In the genomic region with DNA sequence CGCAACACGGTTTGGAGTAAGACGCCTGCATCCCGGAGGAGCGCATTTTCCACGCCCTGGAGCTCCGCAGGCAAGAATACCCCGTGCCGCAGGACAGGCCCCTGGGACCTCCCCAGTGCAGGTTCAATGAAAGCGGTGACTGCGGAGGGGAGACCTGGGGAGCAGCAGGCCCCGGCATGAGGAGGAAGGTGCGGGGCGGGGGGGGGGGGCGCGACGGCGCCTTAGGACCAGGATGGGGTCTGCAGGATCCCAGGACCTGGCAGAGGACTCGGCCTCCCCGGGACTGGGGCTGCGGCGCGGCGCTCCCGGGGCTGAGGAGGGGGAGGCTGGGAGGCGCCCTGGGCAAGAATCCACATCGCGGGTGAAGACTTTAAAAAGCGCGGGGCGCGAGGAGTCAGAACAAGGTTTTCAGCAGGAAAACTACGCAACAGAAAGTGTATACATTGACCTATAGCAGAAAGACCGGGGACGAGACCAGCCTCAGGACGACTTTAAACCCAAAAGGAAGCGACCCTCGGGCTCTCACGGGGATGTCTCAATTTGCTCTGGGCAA, we compare ENCODE assay signal across 8 cellular contexts. TPM values are rescaled to one million over a fixed set of nuclear protein-coding genes. Genes with fewer than 3 reads are reported as not detected.
DNase-seq lines count a peak whose midpoint lies in the region; ATAC-seq and TF ChIP-seq lines count a peak whose summit lies in the region.

No MANE protein-coding gene starts in this region.

- peak overlapping the region; percentile 89 for H3K4me3 Mint-ChIP-seq in natural killer cell treated with Interleukin-12 subunit alpha and Interleukin-12 subunit beta and Interleukin-15 and Interleukin-18, amount 100 ng/mL, for 72 hours

- peak; percentile 8 for DNase-seq in Ammon's horn (ENCODE audit: low spot score)
- peak; percentile 74 for DNase-seq in SK-N-SH
- DNase-seq in esophagus muscularis mucosa (ENCODE audit: extremely low spot score) = no peak
- no peak for DNase-seq in natural killer cell treated with Interleukin-12 subunit alpha and Interleukin-12 subunit beta and Interleukin-15 and Interleukin-18, amount 100 ng/mL, for 72 hours (ENCODE audit: low spot score)
- no peak for DNase-seq in NK-92 treated with Interleukin-12 subunit alpha and Interleukin-12 subunit beta, amount 100 ng/mL, for 24 hours (lab: John Stamatoyannopoulos, UW)
- DNase-seq in LoVo (ENCODE audit: low spot score) = no peak

- H3K9me3 Mint-ChIP-seq in natural killer cell treated with Interleukin-12 subunit alpha and Interleukin-12 subunit beta and Interleukin-15 and Interleukin-18, amount 100 ng/mL, for 72 hours = no peaks in the 10 kb centered on the region

- 3% methylated on average over 31 of the region's 39 CpGs for WGBS in SK-N-SH (ENCODE audit: low lambda C conversion rate)
- WGBS in esophagus muscularis mucosa = under 1% methylated on average over 39 of the region's 39 CpGs

- intact Hi-C loops in esophagus muscularis mucosa (cut with DNase I) = loop anchor here (5.0 kb wide), 1 partner anchor 42 kb away; no protein-coding TSS in a partner anchor

- TF ChIP-seq EP300 in SK-N-SH (IDR thresholded peaks at IDR 0.05; ENCODE audit: borderline replicate concordance in 1 of 2, low read depth in 1 of 2, low read length in 1 of 2) (no peak), esophagus muscularis mucosa (IDR thresholded peaks at IDR 0.05) (no peak)

- peak overlapping the region; percentile 94 for H3K4me2 ChIP-seq in SK-N-SH

- H3K27me3 Mint-ChIP-seq in natural killer cell treated with Interleukin-12 subunit alpha and Interleukin-12 subunit beta and Interleukin-15 and Interleukin-18, amount 100 ng/mL, for 72 hours = no peaks in the 10 kb centered on the region

- H3K4me3 ChIP-seq in SK-N-SH (ENCODE audit: low read depth in 2 of 2, low read length in 1 of 2) (peak overlapping the region; percentile 74 to 75), esophagus muscularis mucosa (peak overlapping the region; percentile 64 to 83 (median 74))

- peak overlapping the region; percentile 81 for H3K9ac ChIP-seq in SK-N-SH

- CTCF ChIA-PET in SK-N-SH (lab: Yijun Ruan, JAX) = no interaction called here

- no peak for TF ChIP-seq POLR2A in esophagus muscularis mucosa (IDR thresholded peaks at IDR 0.05; ENCODE audit: low read depth)

- peaks cover 12% of the 10 kb centered on the region for H3K36me3 Mint-ChIP-seq in natural killer cell treated with Interleukin-12 subunit alpha and Interleukin-12 subunit beta and Interleukin-15 and Interleukin-18, amount 100 ng/mL, for 72 hours

- no peaks in the 10 kb centered on the region for H3K9me3 ChIP-seq in SK-N-SH
- no peaks in the 10 kb centered on the region for H3K9me3 ChIP-seq in esophagus muscularis mucosa

- H3K27ac Mint-ChIP-seq in natural killer cell treated with Interleukin-12 subunit alpha and Interleukin-12 subunit beta and Interleukin-15 and Interleukin-18, amount 100 ng/mL, for 72 hours = peak overlapping the region; percentile 77 to 89

- no peaks in the 10 kb centered on the region for H4K20me1 ChIP-seq in SK-N-SH (ENCODE audit: insufficient read depth)

- H3K4me1 ChIP-seq in SK-N-SH (ENCODE audit: control insufficient read depth in 1 of 2, insufficient read depth in 2 of 2, low read depth in 1 of 2, low read length in 1 of 2) (peaks cover 0 to 3% of the 10 kb centered on the region in 2 experiments; a peak in 1 of 4 replicates), esophagus muscularis mucosa (peaks cover 22 to 31% (median 28%) of the 10 kb centered on the region in 4 donors)

- POLR2A ChIA-PET in SK-N-SH (lab: Yijun Ruan, JAX) = no interaction called here

- TF ChIP-seq CTCF in SK-N-SH (IDR thresholded peaks at IDR 0.05) (no peak), esophagus muscularis mucosa (IDR thresholded peaks at IDR 0.05) (no peak)

- no peaks in the 10 kb centered on the region for H3K27me3 ChIP-seq in SK-N-SH (ENCODE audit: insufficient read depth)
- no peaks in the 10 kb centered on the region for H3K27me3 ChIP-seq in esophagus muscularis mucosa

- H3K36me3 ChIP-seq in SK-N-SH (replicated peaks in 1 of 2; ENCODE audit: control insufficient read depth in 1 of 2, insufficient read depth in 2 of 2, low read length in 1 of 2) (peaks cover 0 to 7% of the 10 kb centered on the region in 2 experiments), esophagus muscularis mucosa (peaks cover 0 to 4% (median 0%) of the 10 kb centered on the region in 4 donors)

- H3K27ac ChIP-seq in SK-N-SH (ENCODE audit: low read depth in 2 of 2, low read length in 1 of 2) = peak overlapping the region; percentile 71 to 79
- H3K27ac ChIP-seq in esophagus muscularis mucosa (replicated peaks in 1 of 4) = peak overlapping the region; percentile 74 to 92 (median 86)

- peaks cover 18% of the 10 kb centered on the region; the same call in 1 of the 2 replicates for H3K79me2 ChIP-seq in SK-N-SH (ENCODE audit: insufficient read depth)

- H3K4me1 Mint-ChIP-seq in natural killer cell treated with Interleukin-12 subunit alpha and Interleukin-12 subunit beta and Interleukin-15 and Interleukin-18, amount 100 ng/mL, for 72 hours (ENCODE audit: low read depth in 2 of 2) = peaks cover 17 to 23% of the 10 kb centered on the region in 2 donors

- H2AFZ ChIP-seq in SK-N-SH (ENCODE audit: low read depth) = peak overlapping the region; percentile 93

- no peaks in the 10 kb centered on the region for H3K9me2 ChIP-seq in SK-N-SH

- H3F3A ChIP-seq in SK-N-SH (replicated peaks; ENCODE audit: insufficient read depth) = no peaks in the 10 kb centered on the region

- no peak for TF ChIP-seq RAD21 in SK-N-SH (IDR thresholded peaks at IDR 0.05; ENCODE audit: low read length)

- ATAC-seq in GM18519 (IDR thresholded peaks at IDR 0.05; ENCODE audit: low FRiP score, unreplicated experiment) (peak; percentile 16), HG03045 (IDR thresholded peaks at IDR 0.05; ENCODE audit: unreplicated experiment) (peak; percentile 28)
- ATAC-seq in natural killer cell treated with Interleukin-12 subunit alpha and Interleukin-12 subunit beta and Interleukin-15 and Interleukin-18, amount 100 ng/mL, for 72 hours = peak; percentile 57 to 64

TF ChIP-seq in SK-N-SH, 30 proteins besides CTCF, POLR2A, EP300 and RAD21 (continues in another document):
- TF ChIP-seq, protein P1, sequence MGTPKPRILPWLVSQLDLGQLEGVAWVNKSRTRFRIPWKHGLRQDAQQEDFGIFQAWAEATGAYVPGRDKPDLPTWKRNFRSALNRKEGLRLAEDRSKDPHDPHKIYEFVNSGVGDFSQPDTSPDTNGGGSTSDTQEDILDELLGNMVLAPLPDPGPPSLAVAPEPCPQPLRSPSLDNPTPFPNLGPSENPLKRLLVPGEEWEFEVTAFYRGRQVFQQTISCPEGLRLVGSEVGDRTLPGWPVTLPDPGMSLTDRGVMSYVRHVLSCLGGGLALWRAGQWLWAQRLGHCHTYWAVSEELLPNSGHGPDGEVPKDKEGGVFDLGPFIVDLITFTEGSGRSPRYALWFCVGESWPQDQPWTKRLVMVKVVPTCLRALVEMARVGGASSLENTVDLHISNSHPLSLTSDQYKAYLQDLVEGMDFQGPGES (IDR thresholded peaks at IDR 0.05; ENCODE audit: low read depth, low read length) = no peak
- TF ChIP-seq FOXM1 (IDR thresholded peaks at IDR 0.05; ENCODE audit: low read depth) = no peak
- TF ChIP-seq CHD2 (IDR thresholded peaks at IDR 0.05; ENCODE audit: low read length, partially characterized antibody) = no peak
- TF ChIP-seq JUND (IDR thresholded peaks at IDR 0.05) = no peak
- TF ChIP-seq, protein P2, sequence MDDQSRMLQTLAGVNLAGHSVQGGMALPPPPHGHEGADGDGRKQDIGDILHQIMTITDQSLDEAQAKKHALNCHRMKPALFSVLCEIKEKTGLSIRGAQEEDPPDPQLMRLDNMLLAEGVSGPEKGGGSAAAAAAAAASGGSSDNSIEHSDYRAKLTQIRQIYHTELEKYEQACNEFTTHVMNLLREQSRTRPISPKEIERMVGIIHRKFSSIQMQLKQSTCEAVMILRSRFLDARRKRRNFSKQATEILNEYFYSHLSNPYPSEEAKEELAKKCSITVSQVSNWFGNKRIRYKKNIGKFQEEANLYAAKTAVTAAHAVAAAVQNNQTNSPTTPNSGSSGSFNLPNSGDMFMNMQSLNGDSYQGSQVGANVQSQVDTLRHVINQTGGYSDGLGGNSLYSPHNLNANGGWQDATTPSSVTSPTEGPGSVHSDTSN (IDR thresholded peaks at IDR 0.05) = no peak
- TF ChIP-seq TEAD4 (IDR thresholded peaks at IDR 0.05; ENCODE audit: borderline replicate concordance, insufficient read depth) = no peak
- TF ChIP-seq GATA2 (CRISPR knock-in tag; IDR thresholded peaks at IDR 0.05) = no peak
- TF ChIP-seq, protein P3, sequence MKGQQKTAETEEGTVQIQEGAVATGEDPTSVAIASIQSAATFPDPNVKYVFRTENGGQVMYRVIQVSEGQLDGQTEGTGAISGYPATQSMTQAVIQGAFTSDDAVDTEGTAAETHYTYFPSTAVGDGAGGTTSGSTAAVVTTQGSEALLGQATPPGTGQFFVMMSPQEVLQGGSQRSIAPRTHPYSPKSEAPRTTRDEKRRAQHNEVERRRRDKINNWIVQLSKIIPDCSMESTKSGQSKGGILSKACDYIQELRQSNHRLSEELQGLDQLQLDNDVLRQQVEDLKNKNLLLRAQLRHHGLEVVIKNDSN (IDR thresholded peaks at IDR 0.05; ENCODE audit: borderline replicate concordance, low read depth) = no peak
- TF ChIP-seq MXI1 (IDR thresholded peaks at IDR 0.05; ENCODE audit: low read depth, low read length) = no peak
- TF ChIP-seq, protein P4, sequence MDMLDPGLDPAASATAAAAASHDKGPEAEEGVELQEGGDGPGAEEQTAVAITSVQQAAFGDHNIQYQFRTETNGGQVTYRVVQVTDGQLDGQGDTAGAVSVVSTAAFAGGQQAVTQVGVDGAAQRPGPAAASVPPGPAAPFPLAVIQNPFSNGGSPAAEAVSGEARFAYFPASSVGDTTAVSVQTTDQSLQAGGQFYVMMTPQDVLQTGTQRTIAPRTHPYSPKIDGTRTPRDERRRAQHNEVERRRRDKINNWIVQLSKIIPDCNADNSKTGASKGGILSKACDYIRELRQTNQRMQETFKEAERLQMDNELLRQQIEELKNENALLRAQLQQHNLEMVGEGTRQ (IDR thresholded peaks at IDR 0.05; ENCODE audit: borderline replicate concordance, low read depth, low read length) = no peak

RNA-seq across cellular contexts. Expression of a gene that starts 0.4 kb away (rescaled TPM):
- 2.6 and 3.3 TPM in 2 replicates for polyA plus RNA-seq in SK-N-SH (2012; rRNA removed)
- 3.3 and 3.4 TPM in 2 replicates for polyA plus RNA-seq in SK-N-SH (2012; cell fraction: cytosol; rRNA removed)
- polyA plus RNA-seq in SK-N-SH (2012; cell fraction: nucleus; rRNA removed) = 6.0 and 9.4 TPM in 2 replicates
- total RNA-seq in esophagus muscularis mucosa = 1 to 10 TPM; 7.3 to 9.6 (median 7.6) TPM
- 10 to 100 TPM; 39.1 to 50.7 TPM for total RNA-seq in natural killer cell treated with Interleukin-12 subunit alpha and Interleukin-12 subunit beta and Interleukin-15 and Interleukin-18, amount 100 ng/mL, for 72 hours

RNA-seq across cellular contexts. Expression of a gene that starts 52.2 kb away (rescaled TPM):
- 9.9 and 12.3 TPM in 2 replicates for polyA plus RNA-seq in SK-N-SH (2012; rRNA removed)
- 3.6 and 3.7 TPM in 2 replicates for polyA plus RNA-seq in SK-N-SH (2012; cell fraction: cytosol; rRNA removed)
- polyA plus RNA-seq in SK-N-SH (2012; cell fraction: nucleus; rRNA removed) = 68.4 and 69.9 TPM in 2 replicates
- 10 to 100 TPM in 1 of 4 donors, 1 to 10 TPM in 3; 4.8 to 15.0 (median 5.5) TPM for total RNA-seq in esophagus muscularis mucosa
- total RNA-seq in natural killer cell treated with Interleukin-12 subunit alpha and Interleukin-12 subunit beta and Interleukin-15 and Interleukin-18, amount 100 ng/mL, for 72 hours = 10 to 100 TPM; 11.5 to 35.2 TPM

Comparison
In these comparisons a context has a peak if more than half of its experiments do, and no peak if none do; other contexts are left out.
1. DNase-seq: peak in Ammon's horn (single experiment) and SK-N-SH (single experiment); none in esophagus muscularis mucosa (single experiment), natural killer cell treated with Interleukin-12 subunit alpha and Interleukin-12 subunit beta and Interleukin-15 and Interleukin-18, amount 100 ng/mL, for 72 hours (single experiment), NK-92 treated with Interleukin-12 subunit alpha and Interleukin-12 subunit beta, amount 100 ng/mL, for 24 hours (single experiment) and LoVo (single experiment).
2. Peak in every context shown above with its lines, with median percentiles within 50 percentile points of each other: ATAC-seq.